In the genomic region with DNA sequence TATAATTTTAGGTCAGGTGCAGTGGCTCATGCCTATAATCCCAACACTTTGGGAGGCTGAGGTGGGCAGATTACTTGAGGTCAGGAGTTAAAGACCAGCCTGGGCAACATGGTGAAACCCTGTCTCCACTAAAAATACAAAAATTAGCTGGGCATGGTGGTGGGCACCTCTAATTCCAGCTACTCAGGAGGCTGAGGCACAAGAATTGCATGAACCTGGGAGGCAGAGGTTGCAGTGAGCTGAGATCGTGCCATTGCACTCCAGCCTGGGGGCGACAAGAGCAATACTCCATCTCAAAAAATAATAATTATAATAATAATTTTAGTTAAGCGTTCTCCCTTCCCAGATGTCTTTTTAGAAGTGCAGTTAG, we compare ENCODE assay signal across 8 cellular contexts. TPM values are rescaled to one million over a fixed set of nuclear protein-coding genes. Genes with fewer than 3 reads are reported as not detected.
DNase-seq lines count a peak whose midpoint lies in the region; ATAC-seq and TF ChIP-seq lines count a peak whose summit lies in the region.
"Not testable (repeated sequence)": the region's sequence is repeated elsewhere in the genome, so short reads cannot be mapped to it uniquely, and the experiment has no call there.

No MANE protein-coding gene starts in this region.

- CTCF ChIA-PET in AG04450 (lab: Charles Lee) = interaction anchor here (0.6 to 2.6 kb wide), 6 partner anchors 9 to 382 kb away, joined by 3 to 9 read pairs (median 4); no protein-coding TSS in a partner anchor
- CTCF ChIA-PET in activated CD4-positive, alpha-beta T cell treated with anti-CD3 and anti-CD28 coated beads, Interleukin-2, amount 10 ng/mL, durations not matched to agents 7 days and 5 days (lab: Charles Lee) = interaction anchor here (0.9 to 5.2 kb wide), 13 partner anchors 9 to 48 kb away, joined by 3 to 26 read pairs (median 4); no protein-coding TSS in a partner anchor
- CTCF ChIA-PET in activated naive CD4-positive, alpha-beta T cell treated with anti-CD3 and anti-CD28 coated beads, Interleukin-2, amount 10 ng/mL, durations not matched to agents 7 days and 5 days (lab: Charles Lee) = interaction anchor here (0.6 to 1.0 kb wide), 3 partner anchors 12 to 63 kb away, joined by 3 to 4 read pairs (median 3); no protein-coding TSS in a partner anchor

- not testable (repeated sequence) for H3K36me3 ChIP-seq in psoas muscle (ENCODE audit: insufficient read depth in 1 of 2, low read depth in 1 of 2); thoracic aorta

- H3K36me3 Mint-ChIP-seq in IgD-negative memory B cell; dendritic cell treated with granulocyte-macrophage colony-stimulating factor and Interleukin-4, amounts not matched to agents 40 ng/mL and 50 ng/mL, for 4 days (ENCODE audit: low read depth); memory B cell: not testable (repeated sequence)
- peaks cover 71% of the 10 kb centered on the region for H3K36me3 Mint-ChIP-seq in activated CD4-positive, alpha-beta T cell treated with anti-CD3 and anti-CD28 coated beads, Interleukin-2, amount 10 ng/mL, durations not matched to agents 7 days and 5 days (ENCODE audit: low read depth)
- H3K36me3 Mint-ChIP-seq in activated naive CD4-positive, alpha-beta T cell treated with anti-CD3 and anti-CD28 coated beads, Interleukin-2, amount 10 ng/mL, durations not matched to agents 7 days and 5 days = peaks cover 60% of the 10 kb centered on the region

- H3K4me1 Mint-ChIP-seq in IgD-negative memory B cell (peaks cover 39 to 62% (median 46%) of the 10 kb centered on the region in 3 donors), memory B cell (peaks cover 42% of the 10 kb centered on the region)
- peaks cover 87% of the 10 kb centered on the region for H3K4me1 Mint-ChIP-seq in activated CD4-positive, alpha-beta T cell treated with anti-CD3 and anti-CD28 coated beads, Interleukin-2, amount 10 ng/mL, durations not matched to agents 7 days and 5 days
- H3K4me1 Mint-ChIP-seq in activated naive CD4-positive, alpha-beta T cell treated with anti-CD3 and anti-CD28 coated beads, Interleukin-2, amount 10 ng/mL, durations not matched to agents 7 days and 5 days = peaks cover 89% of the 10 kb centered on the region
- H3K4me1 Mint-ChIP-seq in dendritic cell treated with granulocyte-macrophage colony-stimulating factor and Interleukin-4, amounts not matched to agents 40 ng/mL and 50 ng/mL, for 4 days (ENCODE audit: low read depth) = peaks cover 70% of the 10 kb centered on the region

- WGBS in psoas muscle, 3 donors = 97 to 98% (median 98%) methylated on average over 3 of the region's 3 CpGs

- DNase-seq in AG04450 (ENCODE audit: low read depth, low spot score); activated CD4-positive, alpha-beta T cell treated with anti-CD3 and anti-CD28 coated beads, Interleukin-2, amount 10 ng/mL, durations not matched to agents 7 days and 5 days; activated naive CD4-positive, alpha-beta T cell treated with anti-CD3 and anti-CD28 coated beads, Interleukin-2, amount 10 ng/mL, durations not matched to agents 7 days and 5 days; memory B cell (ENCODE audit: low spot score in 2 of 2); psoas muscle; thoracic aorta (ENCODE audit: low spot score): not testable (repeated sequence)

- not testable (repeated sequence) for H3K9me3 Mint-ChIP-seq in IgD-negative memory B cell; activated CD4-positive, alpha-beta T cell treated with anti-CD3 and anti-CD28 coated beads, Interleukin-2, amount 10 ng/mL, durations not matched to agents 7 days and 5 days; activated naive CD4-positive, alpha-beta T cell treated with anti-CD3 and anti-CD28 coated beads, Interleukin-2, amount 10 ng/mL, durations not matched to agents 7 days and 5 days; dendritic cell treated with granulocyte-macrophage colony-stimulating factor and Interleukin-4, amounts not matched to agents 40 ng/mL and 50 ng/mL, for 4 days; memory B cell

- H3K27ac ChIP-seq in AG04450 (ENCODE audit: low read depth, low read length) (peak overlapping the region; percentile 94), psoas muscle (peak overlapping the region; percentile 76), thoracic aorta (peak overlapping the region; percentile 33 to 75)

- H3K27me3 ChIP-seq in AG04450 (ENCODE audit: control insufficient read depth, insufficient read depth, low read length); psoas muscle (ENCODE audit: insufficient read depth in 3 of 3, low read length in 2 of 3); thoracic aorta (replicated peaks; ENCODE audit: insufficient read depth): not testable (repeated sequence)

- intact Hi-C loops in dendritic cell treated with granulocyte-macrophage colony-stimulating factor and Interleukin-4, amounts not matched to agents 40 ng/mL and 50 ng/mL, for 4 days (cut with micrococcal nuclease) = not testable (repeated sequence)
- intact Hi-C loops in psoas muscle (cut with DNase I) = loop anchor here in 1 of 2 donors (5.0 kb wide), 1 partner anchor 221 kb away; no protein-coding TSS in a partner anchor

- H3K9me3 ChIP-seq in AG04450 (ENCODE audit: control insufficient read depth, insufficient read depth, low read length); psoas muscle; thoracic aorta: not testable (repeated sequence)

- not testable (repeated sequence) for H3K4me3 ChIP-seq in AG04450 (ENCODE audit: low read depth, low read length); psoas muscle; thoracic aorta

- POLR2A ChIA-PET in AG04450 (lab: Yijun Ruan, JAX) = interaction anchor here (1.0 to 1.5 kb wide), 5 partner anchors 9 to 59 kb away, joined by 3 to 10 read pairs (median 5); a partner anchor contains a TSS
- POLR2A ChIA-PET in activated CD4-positive, alpha-beta T cell treated with anti-CD3 and anti-CD28 coated beads, Interleukin-2, amount 10 ng/mL, durations not matched to agents 7 days and 5 days (lab: Charles Lee) = interaction anchor here (1.4 kb wide), 1 partner anchor 19 kb away, joined by 4 read pairs; no protein-coding TSS in a partner anchor

- not testable (repeated sequence) for TF ChIP-seq CTCF in AG04450 (IDR thresholded peaks at IDR 0.05; ENCODE audit: low read depth, low read length); psoas muscle (IDR thresholded peaks at IDR 0.05); thoracic aorta (IDR thresholded peaks at IDR 0.05)

- ATAC-seq in memory B cell (ENCODE audit: low read depth); psoas muscle; thoracic aorta (ENCODE audit: insufficient number of reproducible peaks, low FRiP score, low read depth): not testable (repeated sequence)

- H3K27ac Mint-ChIP-seq in IgD-negative memory B cell (peak overlapping the region; percentile 19 to 63 (median 50)), memory B cell (peak overlapping the region; percentile 48)
- H3K27ac Mint-ChIP-seq in activated CD4-positive, alpha-beta T cell treated with anti-CD3 and anti-CD28 coated beads, Interleukin-2, amount 10 ng/mL, durations not matched to agents 7 days and 5 days = peak overlapping the region; percentile 89
- peak overlapping the region; percentile 85 for H3K27ac Mint-ChIP-seq in activated naive CD4-positive, alpha-beta T cell treated with anti-CD3 and anti-CD28 coated beads, Interleukin-2, amount 10 ng/mL, durations not matched to agents 7 days and 5 days
- peak overlapping the region; percentile 25 for H3K27ac Mint-ChIP-seq in dendritic cell treated with granulocyte-macrophage colony-stimulating factor and Interleukin-4, amounts not matched to agents 40 ng/mL and 50 ng/mL, for 4 days

- H3K4me3 Mint-ChIP-seq in IgD-negative memory B cell; dendritic cell treated with granulocyte-macrophage colony-stimulating factor and Interleukin-4, amounts not matched to agents 40 ng/mL and 50 ng/mL, for 4 days; memory B cell: not testable (repeated sequence)
- peak overlapping the region; percentile 53 for H3K4me3 Mint-ChIP-seq in activated CD4-positive, alpha-beta T cell treated with anti-CD3 and anti-CD28 coated beads, Interleukin-2, amount 10 ng/mL, durations not matched to agents 7 days and 5 days
- H3K4me3 Mint-ChIP-seq in activated naive CD4-positive, alpha-beta T cell treated with anti-CD3 and anti-CD28 coated beads, Interleukin-2, amount 10 ng/mL, durations not matched to agents 7 days and 5 days = peak overlapping the region; percentile 55

- H3K4me1 ChIP-seq in psoas muscle (peaks cover 59% of the 10 kb centered on the region), thoracic aorta (ENCODE audit: control insufficient read depth in 1 of 2, low read depth in 2 of 2) (peaks cover 30 to 43% of the 10 kb centered on the region in 2 donors)

- not testable (repeated sequence) for H3K27me3 Mint-ChIP-seq in IgD-negative memory B cell; activated CD4-positive, alpha-beta T cell treated with anti-CD3 and anti-CD28 coated beads, Interleukin-2, amount 10 ng/mL, durations not matched to agents 7 days and 5 days; activated naive CD4-positive, alpha-beta T cell treated with anti-CD3 and anti-CD28 coated beads, Interleukin-2, amount 10 ng/mL, durations not matched to agents 7 days and 5 days; dendritic cell treated with granulocyte-macrophage colony-stimulating factor and Interleukin-4, amounts not matched to agents 40 ng/mL and 50 ng/mL, for 4 days; memory B cell

RNA-seq across cellular contexts. Expression of a gene that starts 52.3 kb away (rescaled TPM):
- 22.6 and 30.0 TPM in 2 replicates for polyA plus RNA-seq in AG04450 (2011; rRNA removed)
- polyA minus RNA-seq in AG04450 (2011; rRNA and poly(A)+ RNA removed) = 47.8 and 59.2 TPM in 2 replicates
- polyA plus RNA-seq in IgD-negative memory B cell = 207 TPM
- total RNA-seq in activated CD4-positive, alpha-beta T cell treated with anti-CD3 and anti-CD28 coated beads, Interleukin-2, amount 10 ng/mL, durations not matched to agents 7 days and 5 days = 100 to 1,000 TPM; 289 to 302 TPM
- 10 to 100 TPM in 3 of 4 donors, 1 to 10 TPM in 1; 5.5 to 18.8 (median 13.7) TPM for total RNA-seq in psoas muscle
- polyA plus RNA-seq in psoas muscle = 10 to 100 TPM in 1 of 3 donors, 1 to 10 TPM in 2; 4.7 to 11.8 (median 4.9) TPM
- total RNA-seq in thoracic aorta = 10 to 100 TPM; 31.3 to 57.7 TPM

Comparison
In these comparisons a context has a peak if more than half of its experiments do, and no peak if none do; other contexts are left out.
1. H3K27ac Mint-ChIP-seq: peak in every context shown above with its lines; median percentile 89 in activated CD4-positive, alpha-beta T cell treated with anti-CD3 and anti-CD28 coated beads, Interleukin-2, amount 10 ng/mL, durations not matched to agents 7 days and 5 days; 85 in activated naive CD4-positive, alpha-beta T cell treated with anti-CD3 and anti-CD28 coated beads, Interleukin-2, amount 10 ng/mL, durations not matched to agents 7 days and 5 days; 50 in IgD-negative memory B cell; 48 in memory B cell; 25 in dendritic cell treated with granulocyte-macrophage colony-stimulating factor and Interleukin-4, amounts not matched to agents 40 ng/mL and 50 ng/mL, for 4 days.
2. RNA of a gene that starts 52.3 kb away (total RNA-seq): 289 to 302 TPM in activated CD4-positive, alpha-beta T cell treated with anti-CD3 and anti-CD28 coated beads, Interleukin-2, amount 10 ng/mL, durations not matched to agents 7 days and 5 days; 31.3 to 57.7 TPM in thoracic aorta and 5.5 to 18.8 TPM in psoas muscle; every median in the first group is over 4 times any median in the second.
3. Peak in every context shown above with its lines, with median percentiles within 50 percentile points of each other: H3K27ac ChIP-seq.